Comparison of ENCODE assay signal across 9 cellular contexts in genomic region chr11:27216268-27217149, GRCh38.
DNase-seq lines count a peak whose midpoint lies in the region; ATAC-seq, FAIRE-seq and TF ChIP-seq lines count a peak whose summit lies in the region.
"Had no signal": no experiment of that assay in that cellular context is flagged by ENCODE, and none has a peak within 500 bp of the region (broad histone marks: within the 10 kb centered on the region; RNA-seq: fewer than 3 reads in every experiment).

No MANE protein-coding gene starts in this region.

- TF ChIP-seq POLR2A in A549 (IDR thresholded peaks at IDR 0.05; ENCODE audit: low read length) = no peak

- H2BK15ac ChIP-seq in mesendoderm (replicated peaks; ENCODE audit: low read depth) = peak overlapping the region; percentile 85

- no peak overlapping the region for H2BK120ac ChIP-seq in mesendoderm (ENCODE audit: low read depth, low read length)

- H3K27ac ChIP-seq in A549 (peak overlapping the region; percentile 18 to 79; a peak in 5 of 6 replicates), mesendoderm (ENCODE audit: low read depth, low read length) (no peak overlapping the region), Karpas-422 (ENCODE audit: low read length) (no peak overlapping the region)
- H3K27ac ChIP-seq: BLaER1 treated with 17β-estradiol and CSF1 and Interleukin-3, amounts not matched to agents 10 nM and 100 nM had no signal

- no peak overlapping the region for H4K5ac ChIP-seq in mesendoderm (ENCODE audit: low read length)

- no peak for TF ChIP-seq RAD21 in A549 (conservative IDR thresholded peaks at IDR 0.05 in 1 of 2, IDR thresholded peaks at IDR 0.05 in 1 of 2)

- no peaks in the 10 kb centered on the region for H3K9me2 ChIP-seq in Karpas-422 (replicated peaks; ENCODE audit: insufficient read depth, low read length)

- H3K79me2 ChIP-seq in mesendoderm (ENCODE audit: control insufficient read depth, insufficient read depth, low read length) (no peaks in the 10 kb centered on the region), Karpas-422 (ENCODE audit: low read length) (no peaks in the 10 kb centered on the region)

- CTCF ChIA-PET in A549 (lab: Yijun Ruan, JAX) = interaction anchor here (0.6 to 1.7 kb wide), 4 partner anchors 14 to 269 kb away, joined by 3 to 9 read pairs (median 4); no protein-coding TSS in a partner anchor

- H2BK5ac ChIP-seq in mesendoderm (ENCODE audit: low read length) = no peak overlapping the region

- H3K56ac ChIP-seq in mesendoderm (ENCODE audit: low read length) = peak overlapping the region; percentile 34

- no peak overlapping the region for H2AFZ ChIP-seq in Karpas-422 (ENCODE audit: low read length)

- no peak for TF ChIP-seq CTCF in A549 (IDR thresholded peaks at IDR 0.05)

- no peaks in the 10 kb centered on the region for H3K27me3 ChIP-seq in mesendoderm (ENCODE audit: insufficient read depth, low read length, poor library complexity)
- no peaks in the 10 kb centered on the region for H3K27me3 ChIP-seq in Karpas-422 (ENCODE audit: low read length)
- H3K27me3 ChIP-seq: BLaER1 treated with 17β-estradiol and CSF1 and Interleukin-3, amounts not matched to agents 10 nM and 100 nM had no signal

- H4K20me1 ChIP-seq in Karpas-422 (ENCODE audit: insufficient read depth, low read depth, low read length) = no peaks in the 10 kb centered on the region
- H4K20me1 ChIP-seq: BLaER1 treated with 17β-estradiol and CSF1 and Interleukin-3, amounts not matched to agents 10 nM and 100 nM had no signal

- H3K9me3 ChIP-seq in A549 (no peaks in the 10 kb centered on the region), Karpas-422 (ENCODE audit: low read length) (no peaks in the 10 kb centered on the region)
- H3K9me3 ChIP-seq: BLaER1 treated with 17β-estradiol and CSF1 and Interleukin-3, amounts not matched to agents 10 nM and 100 nM had no signal

- H3K23ac ChIP-seq in mesendoderm (ENCODE audit: low read length) = no peak overlapping the region

- no peak overlapping the region for H3K4me3 ChIP-seq in A549
- H3K4me3 ChIP-seq in mesendoderm (ENCODE audit: low read length) = no peak overlapping the region
- no peak overlapping the region for H3K4me3 ChIP-seq in Karpas-422 (ENCODE audit: low read length)
- H3K4me3 ChIP-seq: BLaER1 treated with 17β-estradiol and CSF1 and Interleukin-3, amounts not matched to agents 10 nM and 100 nM had no signal

- no peaks in the 10 kb centered on the region for H3K79me1 ChIP-seq in mesendoderm (ENCODE audit: low read length)

- H4K8ac ChIP-seq in mesendoderm (ENCODE audit: low read depth, low read length) = no peak overlapping the region

- no peak overlapping the region for H3K4ac ChIP-seq in mesendoderm (ENCODE audit: low read depth, low read length)

- ATAC-seq in A549 (no peak), GM21381 (IDR thresholded peaks at IDR 0.05; ENCODE audit: unreplicated experiment) (no peak), HG03520 (IDR thresholded peaks at IDR 0.05; ENCODE audit: unreplicated experiment) (no peak), HG02798 (IDR thresholded peaks at IDR 0.05; ENCODE audit: poor library complexity, unreplicated experiment) (no peak)

- FAIRE-seq in A549 (lab: Jason Lieb, UNC) = no peak

- WGBS in A549 (ENCODE audit: missing lambda C conversion rate) = 45% methylated on average over 5 of the region's 5 CpGs
- WGBS in mesendoderm (ENCODE audit: extremely low coverage, insufficient coverage, low lambda C conversion rate) = no CpG with 5 or more reads among the region's 5 CpGs

- POLR2A ChIA-PET in A549 (lab: Yijun Ruan, JAX) = interaction anchor here (0.6 to 1.4 kb wide), 2 partner anchors 10 to 18 kb away, joined by 5 to 8 read pairs; no protein-coding TSS in a partner anchor

- peak overlapping the region; percentile 40 for H3K18ac ChIP-seq in mesendoderm (ENCODE audit: low read length)

- no peaks in the 10 kb centered on the region for H3K36me3 ChIP-seq in mesendoderm (ENCODE audit: control insufficient read depth, insufficient read depth, low read length)
- no peaks in the 10 kb centered on the region for H3K36me3 ChIP-seq in Karpas-422 (ENCODE audit: insufficient read depth, low read length)
- H3K36me3 ChIP-seq: BLaER1 treated with 17β-estradiol and CSF1 and Interleukin-3, amounts not matched to agents 10 nM and 100 nM had no signal

- peak overlapping the region; percentile 54 for H2AK5ac ChIP-seq in mesendoderm (ENCODE audit: low read length)

- H3K9ac ChIP-seq in mesendoderm (ENCODE audit: low read length) (no peak overlapping the region), Karpas-422 (ENCODE audit: low read length) (no peak overlapping the region)
- H3K9ac ChIP-seq: BLaER1 treated with 17β-estradiol and CSF1 and Interleukin-3, amounts not matched to agents 10 nM and 100 nM had no signal

- TF ChIP-seq EP300 in A549 (IDR thresholded peaks at IDR 0.05) = no peak

- H3K4me1 ChIP-seq in A549 (peaks cover 61% of the 10 kb centered on the region), mesendoderm (ENCODE audit: control insufficient read depth, low read depth, low read length) (peaks cover 9% of the 10 kb centered on the region), Karpas-422 (ENCODE audit: low read length) (peaks cover 7% of the 10 kb centered on the region)

- DNase-seq in A549 (ENCODE audit: low read depth in 1 of 2, low spot score in 1 of 2) (no peak), NCI-H1694 (lab: John Stamatoyannopoulos, UW) (peak; percentile 91), cerebellar cortex (ENCODE audit: low spot score) (peak; percentile 56), mesendoderm (no peak), Karpas-422 (no peak)

- H3K4me2 ChIP-seq in A549 (peak overlapping the region; percentile 6; the same call in 2 of the 3 replicates), mesendoderm (ENCODE audit: low read length) (no peak overlapping the region), Karpas-422 (ENCODE audit: low read depth, low read length, poor library complexity, severe bottlenecking) (no peak overlapping the region)
- H3K4me2 ChIP-seq: BLaER1 treated with 17β-estradiol and CSF1 and Interleukin-3, amounts not matched to agents 10 nM and 100 nM had no signal

TF ChIP-seq in A549, 52 proteins besides CTCF, POLR2A, EP300 and RAD21:
- TF ChIP-seq, protein P1, sequence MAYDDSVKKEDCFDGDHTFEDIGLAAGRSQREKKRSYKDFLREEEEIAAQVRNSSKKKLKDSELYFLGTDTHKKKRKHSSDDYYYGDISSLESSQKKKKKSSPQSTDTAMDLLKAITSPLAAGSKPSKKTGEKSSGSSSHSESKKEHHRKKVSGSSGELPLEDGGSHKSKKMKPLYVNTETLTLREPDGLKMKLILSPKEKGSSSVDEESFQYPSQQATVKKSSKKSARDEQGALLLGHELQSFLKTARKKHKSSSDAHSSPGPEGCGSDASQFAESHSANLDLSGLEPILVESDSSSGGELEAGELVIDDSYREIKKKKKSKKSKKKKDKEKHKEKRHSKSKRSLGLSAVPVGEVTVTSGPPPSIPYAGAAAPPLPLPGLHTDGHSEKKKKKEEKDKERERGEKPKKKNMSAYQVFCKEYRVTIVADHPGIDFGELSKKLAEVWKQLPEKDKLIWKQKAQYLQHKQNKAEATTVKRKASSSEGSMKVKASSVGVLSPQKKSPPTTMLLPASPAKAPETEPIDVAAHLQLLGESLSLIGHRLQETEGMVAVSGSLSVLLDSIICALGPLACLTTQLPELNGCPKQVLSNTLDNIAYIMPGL (CRISPR knock-in tag; IDR thresholded peaks at IDR 0.05; ENCODE audit: borderline replicate concordance) = no peak
- TF ChIP-seq TP53 (CRISPR knock-in tag; IDR thresholded peaks at IDR 0.05) (no peak), CBX2 (IDR thresholded peaks at IDR 0.05; ENCODE audit: borderline replicate concordance, low read depth) (no peak), FOSB (CRISPR knock-in tag; IDR thresholded peaks at IDR 0.05) (no peak), RARB (CRISPR knock-in tag; IDR thresholded peaks at IDR 0.05) (no peak), NR3C1 (IDR thresholded peaks at IDR 0.05) (no peak)
- TF ChIP-seq, protein P2, sequence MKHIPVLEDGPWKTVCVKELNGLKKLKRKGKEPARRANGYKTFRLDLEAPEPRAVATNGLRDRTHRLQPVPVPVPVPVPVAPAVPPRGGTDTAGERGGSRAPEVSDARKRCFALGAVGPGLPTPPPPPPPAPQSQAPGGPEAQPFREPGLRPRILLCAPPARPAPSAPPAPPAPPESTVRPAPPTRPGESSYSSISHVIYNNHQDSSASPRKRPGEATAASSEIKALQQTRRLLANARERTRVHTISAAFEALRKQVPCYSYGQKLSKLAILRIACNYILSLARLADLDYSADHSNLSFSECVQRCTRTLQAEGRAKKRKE (CRISPR knock-in tag; IDR thresholded peaks at IDR 0.05; ENCODE audit: low read depth) = no peak
TF ChIP-seq in A549: peak in this region for 0.

Comparison
In these comparisons a context has a peak if more than half of its experiments do, and no peak if none do; other contexts are left out.
1. DNase-seq: peak in NCI-H1694 (single experiment) and cerebellar cortex (single experiment); none in A549 (0 of 2), mesendoderm (single experiment) and Karpas-422 (single experiment).
2. H3K27ac ChIP-seq: peak in A549 (2 of 2); none in mesendoderm (single experiment) and Karpas-422 (single experiment).